18 cellular contexts compared by ENCODE assay signal in genomic region chr1:243414152-243414494, GRCh38.
"Had no signal": no experiment of that assay in that cellular context is flagged by ENCODE, and none has a peak within 500 bp of the region (broad histone marks: within the 10 kb centered on the region; RNA-seq: fewer than 3 reads in every experiment).

No MANE protein-coding gene starts in this region.

- H3K4me3 Mint-ChIP-seq: activated CD8-positive, alpha-beta T cell treated with anti-CD3 and anti-CD28 coated beads, Interleukin-2, amount 10 ng/mL, durations not matched to agents 7 days and 5 days; immature natural killer cell; nephron; T-helper 17 cell had no signal

- H3K27me3 ChIP-seq: heart left ventricle, right atrium auricular region, upper lobe of left lung had no signal

- H3K4me1 Mint-ChIP-seq: nephron had no signal

- H3K27ac ChIP-seq: epithelial cell of prostate, heart left ventricle, right atrium auricular region, upper lobe of left lung had no signal

- H3K27ac Mint-ChIP-seq: activated CD8-positive, alpha-beta T cell treated with anti-CD3 and anti-CD28 coated beads, Interleukin-2, amount 10 ng/mL, durations not matched to agents 7 days and 5 days; activated T-cell treated with anti-CD3 and anti-CD28 coated beads, Interleukin-2, amount 50 U/mL, for 72 hours; immature natural killer cell; nephron; progenitor cell of endocrine pancreas; T-helper 17 cell had no signal

- H3K4me1 ChIP-seq: heart left ventricle, right atrium auricular region, upper lobe of left lung had no signal

- H3K4me3 ChIP-seq: heart left ventricle, right atrium auricular region, upper lobe of left lung had no signal

- ATAC-seq: activated CD8-positive, alpha-beta T cell treated with anti-CD3 and anti-CD28 coated beads, Interleukin-2, amount 10 ng/mL, durations not matched to agents 7 days and 5 days; activated T-cell treated with anti-CD3 and anti-CD28 coated beads, Interleukin-2, amount 50 U/mL, for 72 hours; heart left ventricle; T-helper 17 cell had no signal

- H3K9me3 ChIP-seq: heart left ventricle, right atrium auricular region, upper lobe of left lung had no signal

- H3K27me3 Mint-ChIP-seq: progenitor cell of endocrine pancreas, T-helper 17 cell had no signal

- DNase-seq: activated CD8-positive, alpha-beta memory T cell treated with anti-CD3 and anti-CD28 coated beads, Interleukin-2, amount 50 U/mL, for 4 hours; activated CD8-positive, alpha-beta T cell treated with anti-CD3 and anti-CD28 coated beads, Interleukin-2, amount 10 ng/mL, durations not matched to agents 7 days and 5 days; activated gamma-delta T cell treated with Interleukin-2 at 50 U/mL for 16 hours; activated T-cell treated with anti-CD3 and anti-CD28 coated beads, Interleukin-2, amount 50 U/mL, for 72 hours; aorta; dermis blood vessel endothelial cell; foreskin melanocyte; heart left ventricle; immature natural killer cell; mesenchymal stem cell; occipital lobe; stimulated activated CD4-positive, alpha-beta T cell treated with anti-CD3 and anti-CD28 coated beads, Interleukin-2, amount 100 ng/mL, for 48 hours; T-helper 17 cell; upper lobe of left lung had no signal

- H3K9me3 Mint-ChIP-seq: activated T-cell treated with anti-CD3 and anti-CD28 coated beads, Interleukin-2, amount 50 U/mL, for 72 hours; immature natural killer cell; nephron had no signal
